In genomic region chr10:86399879-86400704, GRCh38 we compare ENCODE assay signal across 8 cellular contexts. TPM values are rescaled to one million over a fixed set of nuclear protein-coding genes. Genes with fewer than 3 reads are reported as not detected.
A peak's percentile ranks its signal among the peaks of the same experiment; 100 is the strongest.
DNase-seq lines count a peak whose midpoint lies in the region; ATAC-seq, FAIRE-seq and TF ChIP-seq lines count a peak whose summit lies in the region.

No MANE protein-coding gene starts in this region.

- no peak for FAIRE-seq in pancreas (lab: Jason Lieb, UNC)

- DNase-seq in NCI-H1105 (lab: John Stamatoyannopoulos, UW), result peak; percentile 78
- peak; percentile 90 for DNase-seq in SKM-1 (lab: John Stamatoyannopoulos, UW; ENCODE audit: unreplicated experiment)
- peak; percentile 94 for DNase-seq in activated naive CD8-positive, alpha-beta T cell treated with anti-CD3 and anti-CD28 coated beads for 36 hours
- DNase-seq in Right ventricle myocardium superior, result peak; percentile 96
- DNase-seq in pancreas, result peak; percentile 96 to 100 (median 98)
- peak; percentile 93 to 96 for DNase-seq in tibial artery

- ATAC-seq in HG02678 (IDR thresholded peaks at IDR 0.05; ENCODE audit: unreplicated experiment) (peak; percentile 86), Right ventricle myocardium superior (ENCODE audit: poor library complexity) (peak; percentile 95), pancreas (peak; percentile 86 to 92 (median 88))

- H3K27ac Mint-ChIP-seq in activated naive CD8-positive, alpha-beta T cell treated with anti-CD3 and anti-CD28 coated beads for 36 hours, result peak overlapping the region; percentile 88

- H3K9me3 ChIP-seq in pancreas, result no peaks in the 10 kb centered on the region
- H3K9me3 ChIP-seq in tibial artery, result no peaks in the 10 kb centered on the region

- H3K4me1 ChIP-seq in pancreas, result peaks cover 5 to 11% (median 10%) of the 10 kb centered on the region in 3 donors
- peaks cover 0 to 37% (median 30%) of the 10 kb centered on the region in 4 donors for H3K4me1 ChIP-seq in tibial artery

- peaks cover 5% of the 10 kb centered on the region for H3K36me3 Mint-ChIP-seq in activated naive CD8-positive, alpha-beta T cell treated with anti-CD3 and anti-CD28 coated beads for 36 hours

- peak overlapping the region; percentile 84 to 97 (median 93) for H3K27ac ChIP-seq in pancreas
- peak overlapping the region; percentile 73 to 85 for H3K27ac ChIP-seq in tibial artery

- peaks cover 3% of the 10 kb centered on the region for H3K9me3 Mint-ChIP-seq in activated naive CD8-positive, alpha-beta T cell treated with anti-CD3 and anti-CD28 coated beads for 36 hours

- TF ChIP-seq CTCF in GM12873 (IDR thresholded peaks at IDR 0.05; ENCODE audit: insufficient read depth, low read depth, low read length, missing control alignments) (peak; percentile 93), pancreas (IDR thresholded peaks at IDR 0.05) (peak; percentile 91 to 98 (median 96)), tibial artery (IDR thresholded peaks at IDR 0.05) (peak; percentile 93 to 96)

- H3K4me1 Mint-ChIP-seq in activated naive CD8-positive, alpha-beta T cell treated with anti-CD3 and anti-CD28 coated beads for 36 hours, result peaks cover 22% of the 10 kb centered on the region

- intact Hi-C loops in Right ventricle myocardium superior (cut with DNase I) (loop anchor here (5.0 kb wide), 1 partner anchor 187 kb away; no protein-coding TSS in a partner anchor), pancreas (cut with DNase I) (loop anchor here in 1 of 3 donors (10.0 kb wide), 1 partner anchor 195 kb away; no protein-coding TSS in a partner anchor), tibial artery (cut with DNase I; ENCODE audit: low total_unique reads) (loop anchor here (2.0 to 5.0 kb wide), 2 partner anchors 121 to 187 kb away; partner anchors contain the start of gene WAPL)

- no peaks in the 10 kb centered on the region for H3K27me3 Mint-ChIP-seq in activated naive CD8-positive, alpha-beta T cell treated with anti-CD3 and anti-CD28 coated beads for 36 hours

- H3K4me3 ChIP-seq in pancreas, result peak overlapping the region; percentile 49 to 80 (median 64)
- peak overlapping the region; percentile 64 to 68 for H3K4me3 ChIP-seq in tibial artery

- H3K4me3 Mint-ChIP-seq in activated naive CD8-positive, alpha-beta T cell treated with anti-CD3 and anti-CD28 coated beads for 36 hours, result peak overlapping the region; percentile 83

- 1% methylated on average over 80 to 90 of the region's 90 CpGs for WGBS in pancreas, 2 donors

- no peaks in the 10 kb centered on the region for H3K27me3 ChIP-seq in pancreas
- H3K27me3 ChIP-seq in tibial artery, result no peaks in the 10 kb centered on the region

- H3K36me3 ChIP-seq in pancreas (no peaks in the 10 kb centered on the region), tibial artery (no peaks in the 10 kb centered on the region)

RNA-seq across cellular contexts. Expression of gene GRID1, which starts 33.5 kb away (rescaled TPM):
- total RNA-seq in activated naive CD8-positive, alpha-beta T cell treated with anti-CD3 and anti-CD28 coated beads for 36 hours, result not detected
- total RNA-seq in Right ventricle myocardium superior (1.1 TPM), pancreas (1 to 10 TPM in 3 of 6 donors, under 1 TPM in 3; 0.67 to 1.5 (median 1.0) TPM)
- polyA plus RNA-seq in pancreas, result under 1 TPM; 0.05 to 0.15 TPM

Comparison
In these comparisons a context has a peak if more than half of its experiments do, and no peak if none do; other contexts are left out.
1. Peak in every context shown above with its lines: DNase-seq, ATAC-seq, H3K4me3 ChIP-seq and H3K27ac ChIP-seq.